In the genomic region with DNA sequence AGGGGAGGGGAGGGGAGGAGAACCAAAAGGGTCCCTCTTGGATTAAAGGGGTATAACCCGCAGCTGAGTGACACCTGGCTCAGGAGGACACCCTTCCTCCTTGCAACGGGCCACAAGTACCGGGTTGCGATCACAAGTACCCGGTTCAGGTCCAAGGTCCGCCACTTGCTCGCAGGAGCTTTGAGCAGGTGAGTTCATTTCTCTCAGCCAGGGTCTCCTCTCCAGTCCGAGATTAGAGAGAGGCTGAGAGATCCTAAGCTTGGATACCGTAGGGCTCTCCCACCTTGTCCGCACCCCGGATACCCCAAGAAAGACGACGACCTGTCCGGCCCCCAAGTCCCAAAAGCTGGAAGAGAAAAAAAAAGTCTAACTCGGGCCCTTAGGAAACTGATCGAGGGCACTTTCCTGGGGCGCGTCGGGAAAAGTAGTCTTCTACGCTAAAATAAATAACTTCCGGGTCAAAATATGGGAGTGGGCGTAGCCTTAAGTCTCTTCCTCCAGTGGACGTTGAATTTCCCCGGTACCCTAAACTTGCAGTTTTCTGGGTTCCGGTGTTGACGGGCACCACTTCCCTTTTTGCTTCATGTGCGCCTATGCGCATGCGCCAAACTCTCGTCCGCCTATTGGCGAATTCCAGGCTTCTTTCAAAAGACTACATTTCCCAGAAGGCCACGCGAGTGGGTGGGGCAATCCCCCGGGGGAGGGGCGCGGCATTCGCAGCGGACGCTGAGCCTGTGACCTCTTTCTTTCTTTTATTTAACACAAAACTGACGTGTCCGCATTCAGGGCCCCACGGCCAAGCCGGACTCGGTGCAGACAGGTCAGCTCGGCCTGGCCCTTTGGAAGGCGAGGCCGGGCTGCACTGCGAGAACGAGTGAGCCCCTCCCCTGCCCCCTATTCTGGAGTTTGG, we compare ENCODE assay signal across 8 cellular contexts.
DNase-seq lines count a peak whose midpoint lies in the region; ATAC-seq, FAIRE-seq and TF ChIP-seq lines count a peak whose summit lies in the region.

No MANE protein-coding gene starts in this region.

- FAIRE-seq in islet of Langerhans (lab: Jason Lieb, UNC) = peak; percentile 97

- TF ChIP-seq CTCF in AG10803 (conservative IDR thresholded peaks at IDR 0.05; ENCODE audit: low read length) = no peak

- H3K4me3 ChIP-seq in AG10803 (ENCODE audit: low read length) = peak overlapping the region; percentile 81

- DNase-seq in AG10803 (ENCODE audit: low read depth) (peak; percentile 99), NCI-H345 treated with DMSO at 0.1 percent for 48 hours (lab: John Stamatoyannopoulos, UW; ENCODE audit: unreplicated experiment) (peak; percentile 97), cerebellar cortex (ENCODE audit: low spot score) (peak; percentile 99)
- DNase-seq in activated CD4-positive, CD25-positive, alpha-beta regulatory T cell treated with anti-CD3 and anti-CD28 coated beads, Interleukin-2, amount 50 U/mL, for 16 hours (ENCODE audit: low read depth, low spot score) = peak; percentile 99
- peak; percentile 98 to 99 for DNase-seq in stimulated activated CD4-positive, alpha-beta T cell treated with anti-CD3 and anti-CD28 coated beads, Interleukin-12 subunit alpha, Interleukin-12 subunit beta, amount 100 ng/mL, for 24 hours (ENCODE audit: low read depth in 2 of 2)

- ATAC-seq in GM19035 (IDR thresholded peaks at IDR 0.05; ENCODE audit: unreplicated experiment) (peak; percentile 93), HG03342 (IDR thresholded peaks at IDR 0.05; ENCODE audit: unreplicated experiment) (peak; percentile 85)

Comparison
In these comparisons a context has a peak if more than half of its experiments do, and no peak if none do; other contexts are left out.
1. Peak in every context shown above with its lines: DNase-seq, ATAC-seq and H3K4me3 ChIP-seq.